Comparison of ENCODE assay signal across 19 cellular contexts in genomic region chr2:168731002-168731401, GRCh38.
"Had no signal": no experiment of that assay in that cellular context is flagged by ENCODE, and none has a peak within 500 bp of the region (broad histone marks: within the 10 kb centered on the region; RNA-seq: fewer than 3 reads in every experiment).

No MANE protein-coding gene starts in this region.

- ATAC-seq: esophagus mucosa; gastrocnemius medialis; natural killer cell; sciatic nerve; stimulated activated effector memory CD8-positive, alpha-beta T cell treated with anti-CD3 and anti-CD28 coated beads, Interleukin-12 subunit alpha, Interleukin-12 subunit beta, amount 100 ng/mL, for 72 hours had no signal

- H3K9me3 ChIP-seq: colonic mucosa, gastrocnemius medialis, ovary, stomach, thyroid gland, vagina had no signal

- H3K27me3 ChIP-seq: colonic mucosa, gastrocnemius medialis, ovary, stomach, thyroid gland, vagina had no signal

- DNase-seq: colonic mucosa; effector CD8-positive, alpha-beta T cell; gastrocnemius medialis; midbrain; natural killer cell; occipital lobe; ovary; posterior cingulate gyrus; stimulated activated CD4-positive, alpha-beta T cell treated with anti-CD3 and anti-CD28 coated beads, Interleukin-2, amount 100 ng/mL, for 24 hours; stimulated activated CD4-positive, alpha-beta T cell treated with anti-CD3 and anti-CD28 coated beads, Interleukin-4, amount 100 ng/mL, for 24 hours; stimulated activated naive CD4-positive, alpha-beta T cell treated with Interleukin-2 at 50 U/mL for 16 hours; stomach; thyroid gland; trophoblast cell had no signal

- H3K4me3 ChIP-seq: colonic mucosa, gastrocnemius medialis, ovary, stomach, thyroid gland, vagina had no signal

- H3K4me1 ChIP-seq: colonic mucosa, thyroid gland, vagina had no signal

- H3K27ac ChIP-seq: colonic mucosa, epithelial cell of prostate, gastrocnemius medialis, ovary, thyroid gland, vagina had no signal

- H3K36me3 ChIP-seq: colonic mucosa, gastrocnemius medialis, ovary, stomach, thyroid gland, vagina had no signal
